ENCODE assay signal across 26 cellular contexts in the genomic region with DNA sequence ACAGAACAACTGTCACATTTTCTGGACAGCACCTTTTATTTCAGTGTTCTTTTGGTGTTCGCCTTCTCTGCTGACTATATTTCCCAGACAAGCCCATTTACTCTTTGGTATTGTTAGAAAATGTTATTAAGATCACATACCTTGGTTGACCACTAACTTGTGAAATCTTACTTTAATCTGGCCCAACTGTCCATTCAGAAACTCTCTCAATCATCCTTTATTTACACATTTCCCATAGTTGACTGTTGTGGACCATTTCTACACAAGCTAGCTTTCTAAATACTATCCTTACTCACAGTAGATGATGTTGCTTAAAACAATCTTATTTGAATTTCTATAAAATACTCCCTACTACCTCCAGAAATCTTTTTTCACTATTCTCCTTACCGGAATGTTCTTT.
"Had no signal": no experiment of that assay in that cellular context is flagged by ENCODE, and none has a peak within 500 bp of the region (broad histone marks: within the 10 kb centered on the region; RNA-seq: fewer than 3 reads in every experiment).

No MANE protein-coding gene starts in this region.

- H3K27me3 ChIP-seq: stomach, suprapubic skin, testis, thyroid gland, tibial artery, tibial nerve, transverse colon, upper lobe of left lung, upper lobe of right lung, uterus, vagina had no signal

- H3K36me3 ChIP-seq: stomach, suprapubic skin, thoracic aorta, thyroid gland, tibial artery, tibial nerve, transverse colon, upper lobe of left lung, upper lobe of right lung, uterus, vagina had no signal

- H3K9me3 ChIP-seq: stomach, suprapubic skin, testis, thoracic aorta, thyroid gland, tibial artery, tibial nerve, transverse colon, upper lobe of left lung, upper lobe of right lung, uterus, vagina had no signal

- H3K27ac ChIP-seq: stomach, suprapubic skin, testis, thoracic aorta, thyroid gland, tibial artery, tibial nerve, transverse colon, upper lobe of left lung, upper lobe of right lung, uterus, vagina had no signal

- DNase-seq: stimulated activated CD4-positive, alpha-beta T cell treated with anti-CD3 and anti-CD28 coated beads, Interleukin-2, amount 100 ng/mL, for 48 hours; stimulated activated CD4-positive, alpha-beta T cell treated with anti-CD3 and anti-CD28 coated beads, Interleukin-4, amount 100 ng/mL, for 1 hour; stimulated activated CD4-positive, alpha-beta T cell treated with anti-CD3 and anti-CD28 coated beads, Interleukin-4, amount 100 ng/mL, for 24 hours; stimulated activated CD4-positive, alpha-beta T cell treated with anti-CD3 and anti-CD28 coated beads, Interleukin-4, amount 100 ng/mL, for 4 hours; stimulated activated CD8-positive, alpha-beta memory T cell treated with anti-CD3 and anti-CD28 coated beads, Interleukin-4, amount 100 ng/mL, for 48 hours; stimulated activated naive B cell treated with anti-CD40 and anti-IgM and Interleukin-4, amounts not matched to agents 10 μg/mL and 1 μg/mL and 100 μg/mL, for 72 hours; stimulated activated naive CD4-positive, alpha-beta T cell; stimulated activated naive CD4-positive, alpha-beta T cell treated with Interleukin-2 at 50 U/mL for 16 hours; stimulated activated naive CD8-positive, alpha-beta T cell treated with anti-CD3 and anti-CD28 coated beads, Interleukin-15, amount 100 ng/mL, for 72 hours; stimulated activated naive CD8-positive, alpha-beta T cell treated with anti-CD3 and anti-CD28 coated beads, Interleukin-15, Interleukin-2, amounts not matched to agents 100 U/mL and 50 U/mL, for 24 hours; stomach; substantia nigra; testis; thyroid gland; tibial artery; transverse colon; trophoblast cell; upper lobe of left lung; upper lobe of right lung; uterus had no signal

- H3K4me1 ChIP-seq: stomach, suprapubic skin, testis, thyroid gland, tibial artery, tibial nerve, transverse colon, upper lobe of left lung, upper lobe of right lung, uterus, vagina had no signal

- H3K4me3 ChIP-seq: stomach, suprapubic skin, testis, thoracic aorta, thyroid gland, tibial artery, tibial nerve, transverse colon, upper lobe of left lung, upper lobe of right lung, uterus, vagina had no signal

- ATAC-seq: stimulated activated effector memory CD8-positive, alpha-beta T cell treated with anti-CD3 and anti-CD28 coated beads, Interleukin-12 subunit alpha, Interleukin-12 subunit beta, amount 100 ng/mL, for 72 hours; stimulated activated memory B cell treated with anti-CD40 and anti-IgM and Interleukin-4, amounts not matched to agents 10 μg/mL and 1 μg/mL and 100 μg/mL, for 72 hours; stimulated activated naive B cell treated with anti-CD40 and anti-IgM and Interleukin-4, amounts not matched to agents 10 μg/mL and 1 μg/mL and 100 μg/mL, for 72 hours; stimulated activated naive CD8-positive, alpha-beta T cell treated with anti-CD3 and anti-CD28 coated beads, Interleukin-15, amount 100 ng/mL, for 72 hours; stimulated activated naive CD8-positive, alpha-beta T cell treated with anti-CD3 and anti-CD28 coated beads, Interleukin-15, Interleukin-2, amounts not matched to agents 100 U/mL and 50 U/mL, for 24 hours; upper lobe of right lung had no signal
